Comparison of ENCODE assay signal across 8 cellular contexts in genomic region chr22:37752189-37753061, GRCh38. TPM values are rescaled to one million over a fixed set of nuclear protein-coding genes. Genes with fewer than 3 reads are reported as not detected.
DNase-seq lines count a peak whose midpoint lies in the region; ATAC-seq and TF ChIP-seq lines count a peak whose summit lies in the region.

No MANE protein-coding gene starts in this region.

- H3K27ac Mint-ChIP-seq in glutamatergic neuron (ENCODE audit: unreplicated experiment) = no peak overlapping the region

- H3K9me3 ChIP-seq in SK-N-MC (ENCODE audit: low read depth, low read length) (no peaks in the 10 kb centered on the region), prostate gland (no peaks in the 10 kb centered on the region)

- H3K4me3 Mint-ChIP-seq in glutamatergic neuron (ENCODE audit: unreplicated experiment) = no peak overlapping the region

- peak; percentile 20 for TF ChIP-seq POLR2A in prostate gland (IDR thresholded peaks at IDR 0.05)

- H3K27me3 Mint-ChIP-seq in glutamatergic neuron (ENCODE audit: unreplicated experiment) = peaks cover 9% of the 10 kb centered on the region

- peaks cover 3% of the 10 kb centered on the region for H3K9me3 Mint-ChIP-seq in glutamatergic neuron (ENCODE audit: unreplicated experiment)

- WGBS in prostate gland = 26% methylated on average over 17 of the region's 17 CpGs

- peak; percentile 99 for DNase-seq in EH (ENCODE audit: low read depth)
- no peak for DNase-seq in SK-N-MC (ENCODE audit: low read depth, low spot score)
- DNase-seq in globus pallidus (ENCODE audit: low spot score) = peak; percentile 26
- DNase-seq in prostate gland (ENCODE audit: low spot score) = peak; percentile 88
- no peak for DNase-seq in superior temporal gyrus (ENCODE audit: extremely low spot score)
- DNase-seq in glutamatergic neuron = no peak
- DNase-seq in effector CD4-positive, alpha-beta T cell = no peak

- peaks cover 42% of the 10 kb centered on the region for H3K4me1 ChIP-seq in prostate gland (replicated peaks)

- H3K36me3 Mint-ChIP-seq in glutamatergic neuron (ENCODE audit: unreplicated experiment) = no peaks in the 10 kb centered on the region

- no peak for ATAC-seq in HG03457 (IDR thresholded peaks at IDR 0.05; ENCODE audit: unreplicated experiment)

- no peak overlapping the region for H3K4me3 ChIP-seq in SK-N-MC
- H3K4me3 ChIP-seq in prostate gland = no peak overlapping the region

- no peak overlapping the region for H3K9ac ChIP-seq in SK-N-MC (ENCODE audit: insufficient read length)

- H3K4me1 Mint-ChIP-seq in glutamatergic neuron (ENCODE audit: low read depth, unreplicated experiment) = no peaks in the 10 kb centered on the region

- H3K27ac ChIP-seq in SK-N-MC (0 out of 2 replicates have a peak overlapping the region, but pooled peaks have one; percentile 9), prostate gland (peak overlapping the region; percentile 86 to 94)

- no peaks in the 10 kb centered on the region for H3K27me3 ChIP-seq in prostate gland (replicated peaks; ENCODE audit: insufficient read depth)

- H3K36me3 ChIP-seq in SK-N-MC (ENCODE audit: insufficient read depth, low read length) = peaks cover 7% of the 10 kb centered on the region; the same call in 1 of the 2 replicates
- H3K36me3 ChIP-seq in prostate gland = peaks cover 0 to 3% of the 10 kb centered on the region in 2 donors

- peak in 2 of 4 experiments; percentile 11 to 36 for TF ChIP-seq CTCF in prostate gland (IDR thresholded peaks at IDR 0.05)
- TF ChIP-seq CTCF in glutamatergic neuron (IDR thresholded peaks at IDR 0.05; ENCODE audit: partially characterized antibody, unreplicated experiment) = no peak

- intact Hi-C loops in prostate gland (cut with DNase I) = no loop called here

RNA-seq across cellular contexts. Expression of gene GCAT, which starts 55.3 kb away (rescaled TPM):
- total RNA-seq in prostate gland (10 to 100 TPM; 37.8 to 92.7 TPM), glutamatergic neuron (ENCODE audit: unreplicated experiment) (11.9 TPM)

RNA-seq across cellular contexts. Expression of gene TRIOBP, which starts 55.6 kb away (rescaled TPM):
- total RNA-seq in prostate gland (100 to 1,000 TPM; 114 to 115 TPM), glutamatergic neuron (ENCODE audit: unreplicated experiment) (33.7 TPM)

Comparison
In these comparisons a context has a peak if more than half of its experiments do, and no peak if none do; other contexts are left out.
1. DNase-seq: peak in EH (single experiment), globus pallidus (single experiment) and prostate gland (single experiment); none in SK-N-MC (single experiment), superior temporal gyrus (single experiment), glutamatergic neuron (single experiment) and effector CD4-positive, alpha-beta T cell (single experiment).